In the genomic region with DNA sequence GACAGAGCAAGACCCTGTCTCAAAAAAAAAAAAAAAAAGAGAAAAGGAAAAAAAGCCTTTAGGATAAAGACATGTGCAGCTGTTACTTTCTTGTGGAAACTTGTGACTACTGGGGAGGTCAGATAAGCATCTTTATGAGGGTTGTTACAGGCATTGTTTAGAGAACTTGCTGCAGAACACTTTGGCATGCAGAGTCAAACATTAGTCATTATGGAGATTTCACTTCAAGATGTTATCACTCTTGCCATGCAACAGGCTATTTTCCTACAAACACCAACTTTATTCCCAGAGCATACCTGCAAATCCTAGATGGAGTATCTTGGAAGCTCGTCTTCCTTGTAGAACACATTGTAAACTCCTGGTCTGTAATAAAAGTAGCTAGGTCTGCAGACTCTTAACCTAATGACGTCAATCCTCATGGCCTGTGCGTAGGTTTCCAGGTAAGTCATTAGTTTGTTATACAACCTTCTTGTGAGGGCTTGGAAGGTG, we compare ENCODE assay signal across 13 cellular contexts. TPM values are rescaled to one million over a fixed set of nuclear protein-coding genes. Genes with fewer than 3 reads are reported as not detected.
DNase-seq lines count a peak whose midpoint lies in the region; ATAC-seq, FAIRE-seq and TF ChIP-seq lines count a peak whose summit lies in the region.
"Had no signal": no experiment of that assay in that cellular context is flagged by ENCODE, and none has a peak within 500 bp of the region (broad histone marks: within the 10 kb centered on the region; RNA-seq: fewer than 3 reads in every experiment).

No MANE protein-coding gene starts in this region.

- H3K27me3 ChIP-seq in BJ (ENCODE audit: control insufficient read depth, insufficient read depth, low read length) = no peaks in the 10 kb centered on the region
- H3K27me3 ChIP-seq in GM12878 (replicated peaks in 1 of 2; ENCODE audit: control insufficient read depth in 2 of 2, insufficient read depth in 2 of 2, low read length in 1 of 2) = no peaks in the 10 kb centered on the region
- H3K27me3 ChIP-seq in left lung = no peaks in the 10 kb centered on the region
- no peaks in the 10 kb centered on the region for H3K27me3 ChIP-seq in body of pancreas
- H3K27me3 ChIP-seq in suprapubic skin = peaks cover 2% of the 10 kb centered on the region

- POLR2A ChIA-PET in BJ (lab: Charles Lee) (no interaction called here), GM12878 (lab: Charles Lee) (interaction anchor here (0.7 to 1.5 kb wide), 3 partner anchors 9 to 44 kb away, joined by 4 to 7 read pairs (median 5); no protein-coding TSS in a partner anchor)
- POLR2A ChIA-PET in activated CD4-positive, alpha-beta T cell treated with anti-CD3 and anti-CD28 coated beads for 36 hours (lab: Charles Lee) = no interaction called here

- CTCF ChIA-PET in BJ (lab: Yijun Ruan, JAX) = no interaction called here
- CTCF ChIA-PET in GM12878 (lab: Yijun Ruan, JAX) = interaction anchor here (0.6 to 1.5 kb wide), 4 partner anchors 8 to 36 kb away, joined by 3 to 6 read pairs (median 4); no protein-coding TSS in a partner anchor
- CTCF ChIA-PET in activated CD4-positive, alpha-beta T cell treated with anti-CD3 and anti-CD28 coated beads for 36 hours (lab: Charles Lee) = interaction anchor here (1.0 to 1.5 kb wide), 2 partner anchors 8 to 12 kb away, joined by 3 read pairs; no protein-coding TSS in a partner anchor

- H3K4me2 ChIP-seq in GM12878 (ENCODE audit: control insufficient read depth, insufficient read depth) = no peak overlapping the region

- H3K9ac ChIP-seq in GM12878 (ENCODE audit: control insufficient read depth, insufficient read depth, low read length) = no peak overlapping the region

- WGBS in GM12878 (ENCODE audit: insufficient coverage, insufficient replicate concordance, low lambda C conversion rate, missing lambda C conversion rate) = 85% methylated on average over 3 of the region's 3 CpGs
- WGBS in body of pancreas, 2 donors = 93 to 96% methylated on average over 3 of the region's 3 CpGs
- 31% methylated on average over 3 of the region's 3 CpGs for WGBS in suprapubic skin

- H4K20me1 ChIP-seq in GM12878 (ENCODE audit: control insufficient read depth, insufficient read depth) = no peaks in the 10 kb centered on the region

- H3K27me3 Mint-ChIP-seq in activated CD4-positive, alpha-beta T cell treated with anti-CD3 and anti-CD28 coated beads for 36 hours = no peaks in the 10 kb centered on the region
- H3K27me3 Mint-ChIP-seq: activated B cell treated with CpG ODN at 0.5 μM for 24 hours; activated naive CD8-positive, alpha-beta T cell had no signal

- no peaks in the 10 kb centered on the region for H3K9me3 Mint-ChIP-seq in activated CD4-positive, alpha-beta T cell treated with anti-CD3 and anti-CD28 coated beads for 36 hours (ENCODE audit: low read depth)
- H3K9me3 Mint-ChIP-seq: activated B cell treated with CpG ODN at 0.5 μM for 24 hours had no signal

- H3K27ac ChIP-seq in GM12878 (ENCODE audit: control insufficient read depth, insufficient read depth) (no peak overlapping the region), left lung (no peak overlapping the region), body of pancreas (no peak overlapping the region), suprapubic skin (no peak overlapping the region)

- intact Hi-C loops in GM12878 (cut with micrococcal nuclease; ENCODE audit: unreplicated experiment) (no loop called here), left lung (cut with DNase I) (no loop called here), body of pancreas (cut with DNase I) (no loop called here)
- intact Hi-C loops in activated CD4-positive, alpha-beta T cell treated with anti-CD3 and anti-CD28 coated beads for 36 hours (cut with DNase I, micrococcal nuclease) = no loop called here

- no peak overlapping the region for H3K4me3 ChIP-seq in BJ (ENCODE audit: low read depth, low read length)
- H3K4me3 ChIP-seq in GM12878 = no peak overlapping the region
- no peak overlapping the region for H3K4me3 ChIP-seq in left lung
- H3K4me3 ChIP-seq in body of pancreas = no peak overlapping the region
- no peak overlapping the region for H3K4me3 ChIP-seq in suprapubic skin

- no peak overlapping the region for H3K4me3 Mint-ChIP-seq in activated CD4-positive, alpha-beta T cell treated with anti-CD3 and anti-CD28 coated beads for 36 hours
- H3K4me3 Mint-ChIP-seq: activated B cell treated with CpG ODN at 0.5 μM for 24 hours; activated naive CD8-positive, alpha-beta T cell had no signal

- H3K9me3 ChIP-seq in GM12878 (replicated peaks; ENCODE audit: control insufficient read depth, insufficient read depth, low read length) (no peaks in the 10 kb centered on the region; the same call in 2 of the 3 replicates), left lung (no peaks in the 10 kb centered on the region), body of pancreas (no peaks in the 10 kb centered on the region), suprapubic skin (no peaks in the 10 kb centered on the region)

- TF ChIP-seq CTCF in BJ (IDR thresholded peaks at IDR 0.05; ENCODE audit: insufficient read depth, low read depth, low read length) (no peak), GM12878 (IDR thresholded peaks at IDR 0.05 in 2 of 3, conservative IDR thresholded peaks at IDR 0.05 in 1 of 3; ENCODE audit: control insufficient read depth in 2 of 3, extremely low read depth in 1 of 3, insufficient read depth in 1 of 3, low read depth in 3 of 3, low read length in 3 of 3) (no peak), left lung (IDR thresholded peaks at IDR 0.05) (no peak), body of pancreas (IDR thresholded peaks at IDR 0.05) (no peak), suprapubic skin (IDR thresholded peaks at IDR 0.05) (no peak)

- H3K27ac Mint-ChIP-seq in activated CD4-positive, alpha-beta T cell treated with anti-CD3 and anti-CD28 coated beads for 36 hours = no peak overlapping the region
- H3K27ac Mint-ChIP-seq: activated B cell treated with CpG ODN at 0.5 μM for 24 hours; activated naive CD8-positive, alpha-beta T cell had no signal

- H3K36me3 ChIP-seq in BJ (ENCODE audit: control insufficient read depth, insufficient read depth, low read length) (0 out of 2 replicates have a peak, but pooled peaks cover 1% of the 10 kb centered on the region), GM12878 (ENCODE audit: control insufficient read depth in 2 of 2, insufficient read depth in 2 of 2, low read length in 1 of 2) (no peaks in the 10 kb centered on the region; a peak in 1 of 4 replicates), left lung (peaks cover 0 to 2% of the 10 kb centered on the region in 2 donors), body of pancreas (replicated peaks in 1 of 2; ENCODE audit: insufficient read depth in 1 of 2, low read depth in 2 of 2) (no peaks in the 10 kb centered on the region), suprapubic skin (no peaks in the 10 kb centered on the region)

- peak; percentile 84 for DNase-seq in BJ (ENCODE audit: low read depth)
- DNase-seq in HS-5 (ENCODE audit: low read depth) = peak; percentile 40
- no peak for DNase-seq in GM12878 (ENCODE audit: low read depth, low spot score)
- no peak for DNase-seq in left lung
- no peak for DNase-seq in body of pancreas
- no peak for DNase-seq in activated CD4-positive, alpha-beta T cell treated with anti-CD3 and anti-CD28 coated beads for 36 hours
- no peak for DNase-seq in suprapubic skin (ENCODE audit: low spot score in 2 of 2)
- DNase-seq: activated B cell treated with CpG ODN at 0.5 μM for 24 hours, left ventricle myocardium superior, NCI-H1417 treated with DMSO at 0.1 percent for 48 hours, right cardiac atrium had no signal

- no peaks in the 10 kb centered on the region for H3K79me2 ChIP-seq in GM12878 (ENCODE audit: control insufficient read depth, insufficient read depth, low read length)

- in situ Hi-C loops in GM12878 (cut with MboI) = no loop called here

- SMC1A ChIA-PET in GM12878 (lab: Charles Lee; ENCODE audit: uncharacterized antibody, unreplicated experiment) = interaction anchor here (1.0 to 2.0 kb wide), 2 partner anchors 9 to 47 kb away, joined by 4 to 6 read pairs; no protein-coding TSS in a partner anchor

- RAD21 ChIA-PET in GM12878 (lab: Charles Lee; ENCODE audit: unreplicated experiment) = no interaction called here

- no peak for ATAC-seq in GM12878
- peak; percentile 62 for ATAC-seq in left lung
- no peak for ATAC-seq in body of pancreas
- ATAC-seq in activated CD4-positive, alpha-beta T cell treated with anti-CD3 and anti-CD28 coated beads for 36 hours = no peak
- no peak for ATAC-seq in HG02798 (IDR thresholded peaks at IDR 0.05; ENCODE audit: poor library complexity, unreplicated experiment)
- ATAC-seq: left ventricle myocardium superior, right cardiac atrium had no signal

- TF ChIP-seq RAD21 in GM12878 (IDR thresholded peaks at IDR 0.05; ENCODE audit: insufficient read depth, low read depth, low read length) = no peak

- H3K4me1 ChIP-seq in GM12878 (ENCODE audit: control insufficient read depth, insufficient read depth, low read length) (no peaks in the 10 kb centered on the region), left lung (no peaks in the 10 kb centered on the region), body of pancreas (peaks cover 9% of the 10 kb centered on the region), suprapubic skin (peaks cover 10% of the 10 kb centered on the region)

- no peak for FAIRE-seq in GM12878 (lab: Jason Lieb, UNC)

- TF ChIP-seq POLR2A in GM12878 (IDR thresholded peaks at IDR 0.05; ENCODE audit: low read depth, low read length) (no peak), body of pancreas (IDR thresholded peaks at IDR 0.05) (no peak), suprapubic skin (IDR thresholded peaks at IDR 0.05) (no peak)

- no peak overlapping the region for H2AFZ ChIP-seq in GM12878 (ENCODE audit: control insufficient read depth, low read depth, low read length)

- BruUV-seq in GM12878 (replicated peaks; lab: Mats Ljungman, UMichigan) = TSS peak; percentile 22

- TF ChIP-seq EP300 in GM12878 (IDR thresholded peaks at IDR 0.05; ENCODE audit: borderline replicate concordance in 1 of 2, control insufficient read depth in 1 of 2, low read depth in 2 of 2, low read length in 2 of 2) (no peak), suprapubic skin (IDR thresholded peaks at IDR 0.05) (no peak)

- H3K36me3 Mint-ChIP-seq in activated CD4-positive, alpha-beta T cell treated with anti-CD3 and anti-CD28 coated beads for 36 hours (ENCODE audit: low read depth) = peaks cover 6% of the 10 kb centered on the region

- H3K4me1 Mint-ChIP-seq in activated CD4-positive, alpha-beta T cell treated with anti-CD3 and anti-CD28 coated beads for 36 hours = no peaks in the 10 kb centered on the region
- H3K4me1 Mint-ChIP-seq: activated B cell treated with CpG ODN at 0.5 μM for 24 hours had no signal

RNA-seq across cellular contexts. Expression of gene WDR89, which starts 36.3 kb away (rescaled TPM):
- 2.0 and 5.6 TPM in 2 replicates for polyA plus RNA-seq in BJ (2011; rRNA removed)
- 3.1 and 3.2 TPM in 2 replicates for polyA minus RNA-seq in BJ (2011; rRNA and poly(A)+ RNA removed)
- total RNA-seq in GM12878 (2013; cell fraction: nucleolus; rRNA removed) = 21.3 and 21.7 TPM in 2 replicates
- total RNA-seq in GM12878 (2014; rRNA removed) = 12.5 and 17.5 TPM in 2 replicates
- 20.5 and 21.7 TPM in 2 replicates for total RNA-seq in GM12878 (2014; rRNA removed; fragmentation: Illumina TruSeq; extraction: Trizol)
- total RNA-seq in GM12878 (2021) = 17.0 and 17.4 TPM in 2 replicates
- 4.6 TPM for polyA plus RNA-seq in GM12878 (2011; ENCODE audit: low read depth)
- 25.5 and 44.6 TPM in 2 replicates for polyA plus RNA-seq in GM12878 (2011; rRNA removed)
- polyA plus RNA-seq in GM12878 (2011; cell fraction: cytosol; rRNA removed) = 6.1 and 8.3 TPM in 2 replicates
- polyA plus RNA-seq in GM12878 (2011; cell fraction: nucleus; rRNA removed) = 7.9 TPM in 2 replicates
- polyA plus RNA-seq in GM12878 (2012) = 6.9 and 14.3 TPM in 2 replicates
- 16.0 and 20.8 TPM in 2 replicates for polyA plus RNA-seq in GM12878 (2014; fragmentation: Illumina TruSeq; extraction: Trizol)
- 10 to 100 TPM; 17.3 to 17.6 TPM for polyA plus RNA-seq in GM12878 (2014; fragmentation: Nextera tagmentation; extraction: Ambion mirVana)
- polyA plus RNA-seq in GM12878 (2014; rRNA removed) = 10.8 and 11.8 TPM in 2 replicates
- polyA plus RNA-seq in GM12878 (2016; fragmentation: Nextera tagmentation; extraction: Ambion mirVana) = 10 to 100 TPM; 20.7 to 25.7 TPM
- polyA minus RNA-seq in GM12878 (2011; rRNA and poly(A)+ RNA removed) = 18.1 and 40.5 TPM in 2 replicates
- 7.6 and 11.0 TPM in 2 replicates for polyA minus RNA-seq in GM12878 (2011; cell fraction: cytosol; rRNA and poly(A)+ RNA removed)
- 4.1 and 5.5 TPM in 2 replicates for polyA minus RNA-seq in GM12878 (2011; cell fraction: nucleus; rRNA and poly(A)+ RNA removed)
- total RNA-seq in left lung = 10 to 100 TPM; 10.9 to 13.4 TPM
- 1 to 10 TPM; 2.6 to 7.3 TPM for total RNA-seq in body of pancreas
- total RNA-seq in activated CD4-positive, alpha-beta T cell treated with anti-CD3 and anti-CD28 coated beads for 36 hours = 10 to 100 TPM; 13.9 to 27.2 TPM
- 1 to 10 TPM; 4.7 to 6.5 (median 6.0) TPM for total RNA-seq in suprapubic skin

RNA-seq across cellular contexts. Expression of gene SGPP1, which starts 49.9 kb away (rescaled TPM):
- polyA plus RNA-seq in BJ (2011; rRNA removed) (8.9 and 10.5 TPM in 2 replicates), GM12878 (2011; rRNA removed) (26.5 and 35.4 TPM in 2 replicates), GM12878 (2014; fragmentation: Illumina TruSeq; extraction: Trizol) (25.2 and 36.7 TPM in 2 replicates), GM12878 (2014; fragmentation: Nextera tagmentation; extraction: Ambion mirVana) (10 to 100 TPM in 1 of 2 experiments, 1 to 10 TPM in 1; 8.8 to 17.1 TPM), GM12878 (2014; rRNA removed) (18.5 and 21.2 TPM in 2 replicates), GM12878 (2016; fragmentation: Nextera tagmentation; extraction: Ambion mirVana) (10 to 100 TPM in 1 of 2 experiments, 1 to 10 TPM in 1; 3.5 to 34.4 TPM)
- polyA minus RNA-seq in BJ (2011; rRNA and poly(A)+ RNA removed) = 4.4 and 6.2 TPM in 2 replicates
- 48.4 and 48.5 TPM in 2 replicates for total RNA-seq in GM12878 (2013; cell fraction: nucleolus; rRNA removed)
- total RNA-seq in GM12878 (2014; rRNA removed) (37.7 and 45.0 TPM in 2 replicates), GM12878 (2014; rRNA removed; fragmentation: Illumina TruSeq; extraction: Trizol) (25.8 and 28.4 TPM in 2 replicates), GM12878 (2021) (25.8 and 27.5 TPM in 2 replicates), left lung (10 to 100 TPM; 19.8 to 21.6 TPM), body of pancreas (10 to 100 TPM; 23.1 to 24.4 TPM), suprapubic skin (10 to 100 TPM in 1 of 4 donors, 1 to 10 TPM in 3; 5.4 to 10.9 (median 8.0) TPM)
- 6.7 TPM for polyA plus RNA-seq in GM12878 (2011; ENCODE audit: low read depth)
- polyA plus RNA-seq in GM12878 (2011; cell fraction: cytosol; rRNA removed) = 11.2 and 13.2 TPM in 2 replicates
- 9.9 and 11.4 TPM in 2 replicates for polyA plus RNA-seq in GM12878 (2011; cell fraction: nucleus; rRNA removed)
- 17.1 and 18.3 TPM in 2 replicates for polyA plus RNA-seq in GM12878 (2012)
- 10.2 and 12.0 TPM in 2 replicates for polyA minus RNA-seq in GM12878 (2011; rRNA and poly(A)+ RNA removed)
- 6.1 and 7.0 TPM in 2 replicates for polyA minus RNA-seq in GM12878 (2011; cell fraction: cytosol; rRNA and poly(A)+ RNA removed)
- polyA minus RNA-seq in GM12878 (2011; cell fraction: nucleus; rRNA and poly(A)+ RNA removed) = 8.8 and 17.2 TPM in 2 replicates
- 10 to 100 TPM in 1 of 2 experiments, 1 to 10 TPM in 1; 8.6 to 10.4 TPM for total RNA-seq in activated CD4-positive, alpha-beta T cell treated with anti-CD3 and anti-CD28 coated beads for 36 hours

Comparison
In these comparisons a context has a peak if more than half of its experiments do, and no peak if none do; other contexts are left out.
1. DNase-seq: peak in BJ (single experiment) and HS-5 (single experiment); none in GM12878 (single experiment), left lung (0 of 2), body of pancreas (0 of 4), activated CD4-positive, alpha-beta T cell treated with anti-CD3 and anti-CD28 coated beads for 36 hours (single experiment) and suprapubic skin (0 of 2).